Comparison of ENCODE assay signal across 9 cellular contexts in genomic region chr19:13840751-13841338, GRCh38. TPM values are rescaled to one million over a fixed set of nuclear protein-coding genes. Genes with fewer than 3 reads are reported as not detected.
DNase-seq lines count a peak whose midpoint lies in the region; ATAC-seq lines count a peak whose summit lies in the region.
"Had no signal": no experiment of that assay in that cellular context is flagged by ENCODE, and none has a peak within 500 bp of the region (broad histone marks: within the 10 kb centered on the region; RNA-seq: fewer than 3 reads in every experiment).

No MANE protein-coding gene starts in this region.

- H3K36me3 Mint-ChIP-seq in activated naive CD4-positive, alpha-beta T cell treated with anti-CD3 and anti-CD28 coated beads, Interleukin-2, amount 50 U/mL, for 72 hours, result peaks cover 27 to 28% of the 10 kb centered on the region in 2 donors

- H3K4me1 Mint-ChIP-seq in stimulated activated naive CD8-positive, alpha-beta T cell treated with anti-CD3 and anti-CD28 coated beads, Interleukin-15, amount 100 ng/mL, for 72 hours, result peaks cover 80% of the 10 kb centered on the region

- H3K27ac Mint-ChIP-seq in activated naive CD4-positive, alpha-beta T cell treated with anti-CD3 and anti-CD28 coated beads, Interleukin-2, amount 50 U/mL, for 72 hours, result peak overlapping the region; percentile 98
- peak overlapping the region; percentile 94 to 99 for H3K27ac Mint-ChIP-seq in stimulated activated naive CD8-positive, alpha-beta T cell treated with anti-CD3 and anti-CD28 coated beads, Interleukin-15, amount 100 ng/mL, for 72 hours

- no peak for ATAC-seq in activated naive CD4-positive, alpha-beta T cell treated with anti-CD3 and anti-CD28 coated beads, Interleukin-2, amount 50 U/mL, for 72 hours
- no peak for ATAC-seq in stimulated activated naive CD8-positive, alpha-beta T cell treated with anti-CD3 and anti-CD28 coated beads, Interleukin-15, amount 100 ng/mL, for 72 hours
- no peak for ATAC-seq in GM18517 (IDR thresholded peaks at IDR 0.05; ENCODE audit: unreplicated experiment)

- H3K4me3 Mint-ChIP-seq in stimulated activated naive CD8-positive, alpha-beta T cell treated with anti-CD3 and anti-CD28 coated beads, Interleukin-15, amount 100 ng/mL, for 72 hours, result peak overlapping the region; percentile 95 to 97

- H3K9me3 Mint-ChIP-seq in activated naive CD4-positive, alpha-beta T cell treated with anti-CD3 and anti-CD28 coated beads, Interleukin-2, amount 50 U/mL, for 72 hours, result no peaks in the 10 kb centered on the region
- H3K9me3 Mint-ChIP-seq in stimulated activated naive CD8-positive, alpha-beta T cell treated with anti-CD3 and anti-CD28 coated beads, Interleukin-15, amount 100 ng/mL, for 72 hours, result no peaks in the 10 kb centered on the region

- peak; percentile 43 for DNase-seq in HT-29 (ENCODE audit: low spot score)
- DNase-seq in activated naive CD4-positive, alpha-beta T cell treated with anti-CD3 and anti-CD28 coated beads, Interleukin-2, amount 50 U/mL, for 72 hours (ENCODE audit: low spot score in 2 of 2), result no peak
- DNase-seq in iPS-NIHi7 (ENCODE audit: extremely low spot score), result peak; percentile 5
- DNase-seq in stimulated activated naive CD8-positive, alpha-beta T cell treated with anti-CD3 and anti-CD28 coated beads, Interleukin-15, amount 100 ng/mL, for 72 hours, result no peak
- no peak for DNase-seq in HPDE6-E6E7 (ENCODE audit: extremely low spot score)
- DNase-seq in NOMO-1 treated with DMSO at 0.1 percent for 48 hours (lab: John Stamatoyannopoulos, UW; ENCODE audit: unreplicated experiment), result no peak
- no peak for DNase-seq in hypothalamus (lab: John Stamatoyannopoulos, UW)

- no peaks in the 10 kb centered on the region for H3K27me3 Mint-ChIP-seq in stimulated activated naive CD8-positive, alpha-beta T cell treated with anti-CD3 and anti-CD28 coated beads, Interleukin-15, amount 100 ng/mL, for 72 hours

RNA-seq across cellular contexts. Expression of gene NANOS3, which starts 36.1 kb away (rescaled TPM):
- not detected in 2 replicates for total RNA-seq in HT-29 (2014; rRNA removed; shearing (Covaris generic))
- under 1 TPM; 0.88 to 0.98 TPM for total RNA-seq in activated naive CD4-positive, alpha-beta T cell treated with anti-CD3 and anti-CD28 coated beads, Interleukin-2, amount 50 U/mL, for 72 hours
- total RNA-seq: pulmonary artery endothelial cell had no signal

RNA-seq across cellular contexts. Expression of gene ZSWIM4, which starts 45.6 kb away (rescaled TPM):
- total RNA-seq in HT-29 (2014; rRNA removed; shearing (Covaris generic)), result 4.3 and 4.4 TPM in 2 replicates
- total RNA-seq in activated naive CD4-positive, alpha-beta T cell treated with anti-CD3 and anti-CD28 coated beads, Interleukin-2, amount 50 U/mL, for 72 hours, result 1 to 10 TPM; 6.3 to 8.8 TPM

Comparison
In these comparisons a context has a peak if more than half of its experiments do, and no peak if none do; other contexts are left out.
1. DNase-seq: peak in HT-29 (single experiment) and iPS-NIHi7 (single experiment); none in activated naive CD4-positive, alpha-beta T cell treated with anti-CD3 and anti-CD28 coated beads, Interleukin-2, amount 50 U/mL, for 72 hours (0 of 2), stimulated activated naive CD8-positive, alpha-beta T cell treated with anti-CD3 and anti-CD28 coated beads, Interleukin-15, amount 100 ng/mL, for 72 hours (0 of 2), HPDE6-E6E7 (single experiment), NOMO-1 treated with DMSO at 0.1 percent for 48 hours (single experiment) and hypothalamus (0 of 51).